In the genomic region with DNA sequence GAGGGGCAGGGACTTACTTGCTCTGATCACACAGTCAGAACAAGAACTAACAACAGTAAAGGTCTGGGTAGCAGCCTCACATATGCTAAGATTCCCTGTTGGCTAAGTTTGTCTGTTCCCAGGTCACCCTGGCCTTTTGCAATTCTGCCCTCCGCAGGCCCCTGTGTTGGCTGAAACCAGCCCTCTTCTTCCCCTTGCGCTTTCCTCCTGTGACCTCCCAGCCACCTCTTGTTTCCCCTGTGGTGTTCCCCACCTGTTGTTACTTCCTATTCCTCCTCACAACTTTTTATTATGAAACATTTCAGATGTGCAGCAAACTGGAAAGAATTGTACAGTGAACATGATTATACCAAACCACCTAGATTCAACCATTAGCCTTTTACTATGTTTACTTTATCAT, we compare ENCODE assay signal across 10 cellular contexts. TPM values are rescaled to one million over a fixed set of nuclear protein-coding genes. Genes with fewer than 3 reads are reported as not detected.
DNase-seq lines count a peak whose midpoint lies in the region; ATAC-seq and TF ChIP-seq lines count a peak whose summit lies in the region.
"Had no signal": no experiment of that assay in that cellular context is flagged by ENCODE, and none has a peak within 500 bp of the region (broad histone marks: within the 10 kb centered on the region; RNA-seq: fewer than 3 reads in every experiment).

No MANE protein-coding gene starts in this region.

- no peaks in the 10 kb centered on the region for H3K9me3 ChIP-seq in CD8-positive, alpha-beta memory T cell (ENCODE audit: low read length)
- H3K9me3 ChIP-seq in OCI-LY7 (ENCODE audit: low read length), result no peaks in the 10 kb centered on the region

- H3K4me2 ChIP-seq in GM23338, result peak overlapping the region; percentile 48; the same call in 1 of the 2 replicates
- H3K4me2 ChIP-seq in OCI-LY7 (ENCODE audit: low read length), result peak overlapping the region; percentile 22; the same call in 1 of the 2 replicates

- H3K9me3 Mint-ChIP-seq in CD8-positive, alpha-beta memory T cell, result no peaks in the 10 kb centered on the region
- H3K9me3 Mint-ChIP-seq in GM23338, result no peaks in the 10 kb centered on the region

- intact Hi-C loops in OCI-LY7 (cut with micrococcal nuclease; ENCODE audit: unreplicated experiment), result loop anchor here (1.0 kb wide), 1 partner anchor 22 kb away; no protein-coding TSS in a partner anchor

- H3K27ac ChIP-seq in CD8-positive, alpha-beta memory T cell (ENCODE audit: low read depth, low read length), result no peak overlapping the region
- H3K27ac ChIP-seq in GM23338 (ENCODE audit: low read depth), result no peak overlapping the region
- no peak overlapping the region for H3K27ac ChIP-seq in OCI-LY7 (ENCODE audit: low read depth, low read length, poor library complexity, severe bottlenecking)
- H3K27ac ChIP-seq: epithelial cell of prostate had no signal

- H3K27me3 Mint-ChIP-seq in CD8-positive, alpha-beta memory T cell, result peaks cover 0 to 2% of the 10 kb centered on the region in 2 donors
- no peaks in the 10 kb centered on the region for H3K27me3 Mint-ChIP-seq in GM23338 (ENCODE audit: insufficient read depth, low read depth, poor library complexity)

- H4K20me1 ChIP-seq in GM23338 (replicated peaks; ENCODE audit: insufficient read depth), result peaks cover 42% of the 10 kb centered on the region
- peaks cover 16% of the 10 kb centered on the region; the same call in 1 of the 2 replicates for H4K20me1 ChIP-seq in OCI-LY7 (ENCODE audit: insufficient read depth, low read length)

- H2AFZ ChIP-seq in GM23338 (no peak overlapping the region), OCI-LY7 (ENCODE audit: low read length) (no peak overlapping the region)

- peaks cover 0 to 4% (median 2%) of the 10 kb centered on the region in 3 donors for H3K36me3 Mint-ChIP-seq in CD8-positive, alpha-beta memory T cell
- no peaks in the 10 kb centered on the region for H3K36me3 Mint-ChIP-seq in GM23338 (ENCODE audit: low read depth)

- peak overlapping the region; percentile 7 to 66 (median 31) for H3K4me3 Mint-ChIP-seq in CD8-positive, alpha-beta memory T cell
- H3K4me3 Mint-ChIP-seq in GM23338, result no peak overlapping the region; the same call in 2 of the 3 replicates

- H3K27ac Mint-ChIP-seq in CD8-positive, alpha-beta memory T cell, result peak overlapping the region in 7 of 8 donors; percentile 4 to 90 (median 77)
- H3K27ac Mint-ChIP-seq in GM23338, result no peak overlapping the region

- no TSS peak for BruUV-seq in OCI-LY7 (replicated peaks; lab: Mats Ljungman, UMichigan)

- H3K9me2 ChIP-seq in GM23338 (ENCODE audit: insufficient read depth) (no peaks in the 10 kb centered on the region), OCI-LY7 (ENCODE audit: insufficient read depth, low read length) (no peaks in the 10 kb centered on the region)

- CTCF ChIA-PET in CD8-positive, alpha-beta memory T cell (lab: Charles Lee), result interaction anchor here (0.9 kb wide), 1 partner anchor 44 kb away, joined by 3 read pairs; no protein-coding TSS in a partner anchor
- CTCF ChIA-PET in OCI-LY7 (lab: Charles Lee; ENCODE audit: unreplicated experiment), result no interaction called here

- peaks cover 94% of the 10 kb centered on the region for H3K79me2 ChIP-seq in GM23338 (replicated peaks; ENCODE audit: insufficient read depth)
- no peaks in the 10 kb centered on the region for H3K79me2 ChIP-seq in OCI-LY7 (ENCODE audit: insufficient read depth, low read depth, low read length)

- no peak overlapping the region for H3K4me3 ChIP-seq in CD8-positive, alpha-beta memory T cell (ENCODE audit: low read length)
- no peak overlapping the region for H3K4me3 ChIP-seq in GM23338
- H3K4me3 ChIP-seq in OCI-LY7 (ENCODE audit: low read depth, low read length, poor library complexity, severe bottlenecking), result no peak overlapping the region

- H3K27me3 ChIP-seq in CD8-positive, alpha-beta memory T cell (ENCODE audit: insufficient read depth, low read length, poor library complexity, severe bottlenecking), result no peaks in the 10 kb centered on the region
- H3K27me3 ChIP-seq in GM23338 (ENCODE audit: insufficient read depth), result no peaks in the 10 kb centered on the region

- no peak for DNase-seq in CD8-positive, alpha-beta memory T cell
- DNase-seq in GM23338 (ENCODE audit: low spot score), result peak; percentile 47
- DNase-seq in OCI-LY7 (ENCODE audit: low spot score), result no peak
- peak; percentile 56 for DNase-seq in iPS-NIHi7 (ENCODE audit: extremely low spot score)
- DNase-seq in activated CD8-positive, alpha-beta memory T cell treated with anti-CD3 and anti-CD28 coated beads for 24 hours, result no peak
- DNase-seq in NCI-H2227 (lab: John Stamatoyannopoulos, UW; ENCODE audit: unreplicated experiment), result no peak
- DNase-seq in inferior parietal cortex (ENCODE audit: extremely low spot score), result no peak
- DNase-seq: posterior cingulate gyrus had no signal

- peaks cover 74% of the 10 kb centered on the region for H3K4me1 ChIP-seq in CD8-positive, alpha-beta memory T cell (ENCODE audit: insufficient read depth, low read length)
- peaks cover 50% of the 10 kb centered on the region for H3K4me1 ChIP-seq in GM23338 (ENCODE audit: insufficient read depth)
- H3K4me1 ChIP-seq in OCI-LY7 (ENCODE audit: insufficient read depth, low read length, poor library complexity, severe bottlenecking), result peaks cover 19% of the 10 kb centered on the region

- ATAC-seq in GM23338 (peak; percentile 72), HG03432 (IDR thresholded peaks at IDR 0.05; ENCODE audit: unreplicated experiment) (no peak)

- H3K4me1 Mint-ChIP-seq in CD8-positive, alpha-beta memory T cell, result peaks cover 86 to 97% (median 91%) of the 10 kb centered on the region in 3 donors
- H3K4me1 Mint-ChIP-seq in GM23338, result peaks cover 67% of the 10 kb centered on the region

- TF ChIP-seq CTCF in GM23338 (conservative IDR thresholded peaks at IDR 0.05; ENCODE audit: low read depth in 2 of 2) (peak in 1 of 2 experiments; percentile 34; a peak in 1 of 4 replicates), OCI-LY7 (conservative IDR thresholded peaks at IDR 0.05; ENCODE audit: low read length) (no peak)

- H3K36me3 ChIP-seq in CD8-positive, alpha-beta memory T cell (ENCODE audit: insufficient read depth, low read length), result no peaks in the 10 kb centered on the region
- H3K36me3 ChIP-seq in GM23338 (ENCODE audit: insufficient read depth), result no peaks in the 10 kb centered on the region
- no peaks in the 10 kb centered on the region for H3K36me3 ChIP-seq in OCI-LY7 (ENCODE audit: insufficient read depth, low read length)

- no peaks in the 10 kb centered on the region for H3F3A ChIP-seq in GM23338 (replicated peaks; ENCODE audit: low read depth)

- POLR2A ChIA-PET in CD8-positive, alpha-beta memory T cell (lab: Charles Lee), result no interaction called here
- POLR2A ChIA-PET in OCI-LY7 (lab: Charles Lee), result interaction anchor here (0.6 kb wide), 1 partner anchor 291 kb away, joined by 4 read pairs; no protein-coding TSS in a partner anchor

TF ChIP-seq in GM23338, 12 proteins besides CTCF, POLR2A, EP300 and RAD21:
- TF ChIP-seq POLR2AphosphoS5 (IDR thresholded peaks at IDR 0.05; ENCODE audit: low read depth), result no peak
TF ChIP-seq in GM23338: peak in this region for 0.

RNA-seq across cellular contexts. Expression of a gene that starts 23.4 kb away (rescaled TPM):
- 10 to 100 TPM; 78.4 to 79.1 TPM for total RNA-seq in CD8-positive, alpha-beta memory T cell
- 5.0 TPM for polyA plus RNA-seq in CD8-positive, alpha-beta memory T cell
- total RNA-seq in GM23338 (2014; rRNA removed; shearing (Covaris generic)), result 30.4 and 32.1 TPM in 2 replicates
- polyA plus RNA-seq in GM23338 (2016; fragmentation: Nextera tagmentation; extraction: Ambion mirVana), result 9.6 and 10.1 TPM in 2 replicates
- 14.5 and 16.3 TPM in 2 replicates for total RNA-seq in OCI-LY7 (2014; rRNA removed; shearing (Covaris generic))
- total RNA-seq in OCI-LY7 (2022), result 39.9 and 46.5 TPM in 2 replicates

Comparison
In these comparisons a context has a peak if more than half of its experiments do, and no peak if none do; other contexts are left out.
1. DNase-seq: peak in GM23338 (single experiment) and iPS-NIHi7 (single experiment); none in CD8-positive, alpha-beta memory T cell (0 of 5), OCI-LY7 (single experiment), activated CD8-positive, alpha-beta memory T cell treated with anti-CD3 and anti-CD28 coated beads for 24 hours (single experiment), NCI-H2227 (single experiment) and inferior parietal cortex (single experiment).